In the genomic region with DNA sequence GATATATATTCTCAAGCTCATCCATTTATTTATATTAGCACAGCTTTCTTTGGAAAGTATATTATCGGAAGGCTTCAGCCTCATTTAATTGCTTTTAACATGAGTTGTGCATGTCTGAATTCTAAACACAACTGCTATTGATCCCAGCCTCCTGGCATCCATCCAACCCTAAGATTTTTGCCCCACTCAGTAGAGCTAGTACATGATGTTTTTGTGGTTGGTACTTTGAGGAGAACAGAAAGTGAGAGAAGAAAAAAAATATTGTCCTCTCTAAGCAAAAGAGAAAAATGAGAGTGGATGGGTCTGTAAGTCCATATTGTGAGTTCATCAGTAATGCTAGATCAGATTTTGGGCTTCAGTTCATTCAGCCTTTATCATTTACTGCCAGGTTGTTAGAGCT, we compare ENCODE assay signal across 27 cellular contexts.
"Had no signal": no experiment of that assay in that cellular context is flagged by ENCODE, and none has a peak within 500 bp of the region (broad histone marks: within the 10 kb centered on the region; RNA-seq: fewer than 3 reads in every experiment).

No MANE protein-coding gene starts in this region.

- FAIRE-seq: endometrium, islet of Langerhans, TTC549 had no signal

- H3K36me3 ChIP-seq: ascending aorta, cardiac muscle cell, colonic mucosa, gastrocnemius medialis, left ventricle myocardium inferior, tibial nerve, WERI-Rb-1 had no signal

- H3K4me3 ChIP-seq: ascending aorta, cardiac muscle cell, colonic mucosa, gastrocnemius medialis, left ventricle myocardium inferior, mucosa of descending colon, tibial nerve had no signal

- H3K9me3 ChIP-seq: ascending aorta, colonic mucosa, gastrocnemius medialis, left ventricle myocardium inferior, mucosa of descending colon, tibial nerve had no signal

- H3K27ac ChIP-seq: ascending aorta, cardiac muscle cell, colonic mucosa, epithelial cell of prostate, gastrocnemius medialis, left ventricle myocardium inferior, tibial nerve, WERI-Rb-1 had no signal

- H3K4me1 ChIP-seq: ascending aorta, colonic mucosa, gastrocnemius medialis, left ventricle myocardium inferior, tibial nerve had no signal

- H3K27me3 ChIP-seq: ascending aorta, cardiac muscle cell, colonic mucosa, gastrocnemius medialis, tibial nerve had no signal

- DNase-seq: activated CD4-positive, alpha-beta memory T cell treated with anti-CD3 and anti-CD28 coated beads for 36 hours; activated CD4-positive, alpha-beta T cell treated with anti-CD3 and anti-CD28 coated beads for 48 hours; activated CD8-positive, alpha-beta memory T cell treated with anti-CD3 and anti-CD28 coated beads, Interleukin-2, amount 50 U/mL, for 48 hours; activated gamma-delta T cell; activated naive CD4-positive, alpha-beta T cell treated with anti-CD3 and anti-CD28 coated beads, Interleukin-2, amount 10 ng/mL, durations not matched to agents 7 days and 5 days; activated naive CD8-positive, alpha-beta T cell treated with anti-CD3 and anti-CD28 coated beads, Interleukin-2, amount 10 ng/mL, durations not matched to agents 7 days and 5 days; activated T-cell treated with anti-CD3 and anti-CD28 coated beads, Interleukin-2, amount 50 U/mL, for 24 hours; cerebellar nuclear complex; colonic mucosa; effector CD8-positive, alpha-beta T cell; gastrocnemius medialis; glutamatergic neuron; left ventricle myocardium inferior; mucosa of descending colon; right cardiac atrium; stimulated activated CD4-positive, alpha-beta T cell treated with anti-CD3 and anti-CD28 coated beads, Interleukin-2, amount 100 ng/mL, for 48 hours; stimulated activated naive CD4-positive, alpha-beta T cell treated with Interleukin-2 at 50 U/mL for 16 hours; WERI-Rb-1 had no signal

- ATAC-seq: activated CD4-positive, CD25-positive, alpha-beta regulatory T cell treated with anti-CD3 and anti-CD28 coated beads, Interleukin-2, amount 50 U/mL, for 24 hours; gastrocnemius medialis; mucosa of descending colon; natural killer cell treated with Interleukin-12 subunit alpha and Interleukin-12 subunit beta and Interleukin-15 and Interleukin-18, amount 100 ng/mL, for 72 hours; right cardiac atrium had no signal
